Comparison of ENCODE assay signal across 28 cellular contexts in the genomic region with DNA sequence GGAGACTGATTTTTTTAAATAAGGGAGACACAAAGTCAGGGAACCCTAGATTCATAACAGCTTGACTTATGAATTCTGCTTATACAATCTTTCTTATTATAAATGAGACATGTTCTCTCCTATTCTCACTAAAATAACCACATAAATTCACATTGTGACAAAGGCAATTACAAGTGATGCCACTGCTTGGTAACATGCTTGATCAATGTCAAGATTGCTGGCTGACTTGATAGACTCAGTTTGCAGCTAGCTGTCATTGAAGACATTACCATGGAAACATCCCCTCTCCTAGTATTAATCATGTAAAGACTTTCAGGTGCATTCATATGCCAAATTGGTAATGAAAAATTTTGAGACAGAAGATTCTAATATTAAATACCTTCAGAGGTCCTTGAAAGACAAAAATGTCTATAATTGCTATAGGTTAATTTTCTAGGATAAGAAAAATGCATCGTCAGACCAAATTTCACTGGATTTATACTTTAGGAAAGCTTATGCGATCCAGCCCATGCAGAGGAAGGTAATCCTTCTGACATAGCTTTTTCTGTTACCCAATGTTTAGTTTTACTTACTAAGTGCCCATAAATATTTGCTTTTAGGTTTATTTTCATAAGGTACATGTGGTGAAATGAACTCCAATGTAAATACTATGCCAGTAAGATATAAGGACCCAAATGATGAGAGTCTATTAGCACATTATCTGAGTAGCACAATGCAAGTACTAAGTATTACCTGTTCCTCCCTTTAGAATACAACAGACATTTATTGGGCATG.
"Had no signal": no experiment of that assay in that cellular context is flagged by ENCODE, and none has a peak within 500 bp of the region (broad histone marks: within the 10 kb centered on the region; RNA-seq: fewer than 3 reads in every experiment).

No MANE protein-coding gene starts in this region.

- ATAC-seq: heart left ventricle; left colon; left lung; lower lobe of right lung; mucosa of descending colon; naive thymus-derived CD4-positive, alpha-beta T cell; natural killer cell treated with Interleukin-12 subunit alpha and Interleukin-12 subunit beta and Interleukin-15 and Interleukin-18, amount 100 ng/mL, for 72 hours; pancreas; psoas muscle; stimulated activated naive B cell treated with anti-CD40 and anti-IgM and Interleukin-4, amounts not matched to agents 10 μg/mL and 1 μg/mL and 100 μg/mL, for 72 hours; stimulated activated naive CD8-positive, alpha-beta T cell treated with anti-CD3 and anti-CD28 coated beads, Interleukin-15, Interleukin-2, amounts not matched to agents 100 U/mL and 50 U/mL, for 24 hours had no signal

- H3K36me3 ChIP-seq: thyroid gland, uterus had no signal

- H3K4me2 ChIP-seq: smooth muscle cell had no signal

- H3K4me1 ChIP-seq: left lung, lower lobe of right lung, pancreas, psoas muscle, right atrium auricular region, right lobe of liver, stomach, testis, thyroid gland, transverse colon, upper lobe of left lung, uterus had no signal

- H3K27ac ChIP-seq: heart left ventricle, left lung, lower lobe of right lung, pancreas, psoas muscle, right atrium auricular region, right lobe of liver, stomach, testis, thyroid gland, transverse colon, upper lobe of left lung, uterus had no signal

- FAIRE-seq: islet of Langerhans, kidney, pancreas had no signal

- DNase-seq: heart left ventricle; hypothalamus; immature natural killer cell; kidney; left colon; left lung; lower lobe of right lung; mammary epithelial cell; mesenchymal stem cell; mucosa of descending colon; naive thymus-derived CD4-positive, alpha-beta T cell; pancreas; psoas muscle; right lobe of liver; stimulated activated CD4-positive, alpha-beta T cell treated with anti-CD3 and anti-CD28 coated beads, Interleukin-1b, Interleukin-23, amount 100 ng/mL, for 48 hours; stimulated activated CD4-positive, alpha-beta T cell treated with anti-CD3 and anti-CD28 coated beads, Interleukin-4, amount 100 ng/mL, for 1 hour; stimulated activated naive B cell treated with anti-CD40 and anti-IgM and Interleukin-4, amounts not matched to agents 10 μg/mL and 1 μg/mL and 100 μg/mL, for 72 hours; stimulated activated naive CD8-positive, alpha-beta T cell treated with anti-CD3 and anti-CD28 coated beads, Interleukin-15, Interleukin-2, amounts not matched to agents 100 U/mL and 50 U/mL, for 24 hours; stomach; testis; thyroid gland; transverse colon; upper lobe of left lung; uterus had no signal

- H3K9me3 ChIP-seq: heart left ventricle, left lung, lower lobe of right lung, mucosa of descending colon, pancreas, psoas muscle, right atrium auricular region, right lobe of liver, stomach, testis, thyroid gland, transverse colon, upper lobe of left lung, uterus had no signal

- H3K27me3 ChIP-seq: heart left ventricle, left lung, pancreas, right atrium auricular region, right lobe of liver, stomach, testis, thyroid gland, transverse colon, upper lobe of left lung, uterus had no signal

- H3K4me3 ChIP-seq: heart left ventricle, left lung, lower lobe of right lung, mucosa of descending colon, pancreas, psoas muscle, right atrium auricular region, right lobe of liver, smooth muscle cell, stomach, testis, thyroid gland, transverse colon, upper lobe of left lung, uterus had no signal
